13 cellular contexts compared by ENCODE assay signal in the genomic region with DNA sequence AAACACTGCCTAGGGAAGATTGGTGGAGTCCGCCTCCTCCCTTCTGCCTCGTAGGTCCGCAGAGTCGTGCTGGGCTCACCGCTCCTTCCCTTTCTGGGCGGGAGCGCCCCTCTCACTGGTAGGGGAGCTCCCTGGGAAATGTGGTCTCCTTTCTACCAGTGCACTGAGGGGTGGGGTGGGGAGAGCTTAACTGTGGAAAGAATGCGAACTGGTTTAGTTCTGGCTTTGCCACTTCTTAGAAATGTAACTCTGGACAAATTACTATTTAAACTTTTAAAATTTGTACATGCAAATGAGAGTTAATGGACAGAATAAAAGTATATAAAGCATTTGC.
DNase-seq lines count a peak whose midpoint lies in the region; ATAC-seq and TF ChIP-seq lines count a peak whose summit lies in the region.
"Had no signal": no experiment of that assay in that cellular context is flagged by ENCODE, and none has a peak within 500 bp of the region (broad histone marks: within the 10 kb centered on the region; RNA-seq: fewer than 3 reads in every experiment).

No MANE protein-coding gene starts in this region.

- no peak overlapping the region for H3K23ac ChIP-seq in mesenchymal stem cell (ENCODE audit: low read length in 2 of 2)

- no peak overlapping the region for H2BK15ac ChIP-seq in mesenchymal stem cell (ENCODE audit: low read depth, poor library complexity, severe bottlenecking)

- H3K79me1 ChIP-seq in mesenchymal stem cell (replicated peaks; ENCODE audit: low read length, poor library complexity, severe bottlenecking): peaks cover 45% of the 10 kb centered on the region

- no peak overlapping the region for H2BK5ac ChIP-seq in mesenchymal stem cell (ENCODE audit: low read depth, low read length, poor library complexity, severe bottlenecking)

- peak overlapping the region; percentile 67 to 90 for H3K18ac ChIP-seq in mesenchymal stem cell (ENCODE audit: low read depth in 1 of 2, low read length in 2 of 2)

- peak overlapping the region; percentile 90 for H4K8ac ChIP-seq in mesenchymal stem cell (ENCODE audit: low read length)

- H3K4me1 ChIP-seq in heart right ventricle: peaks cover 3 to 31% (median 22%) of the 10 kb centered on the region in 9 donors
- peaks cover 22% of the 10 kb centered on the region for H3K4me1 ChIP-seq in mesenchymal stem cell (ENCODE audit: control insufficient read depth, insufficient read depth, low read depth, low read length)
- H3K4me1 ChIP-seq in tibial nerve: peaks cover 0 to 19% (median 11%) of the 10 kb centered on the region in 4 donors
- H3K4me1 ChIP-seq: uterus had no signal

- no peaks in the 10 kb centered on the region for H3K27me3 ChIP-seq in heart right ventricle
- no peaks in the 10 kb centered on the region for H3K27me3 ChIP-seq in WERI-Rb-1 (ENCODE audit: insufficient read depth, low read depth, severe bottlenecking)
- H3K27me3 ChIP-seq in mesenchymal stem cell (ENCODE audit: control insufficient read depth in 1 of 2, insufficient read depth in 1 of 2, low read length in 2 of 2): no peaks in the 10 kb centered on the region
- no peaks in the 10 kb centered on the region for H3K27me3 ChIP-seq in tibial nerve
- H3K27me3 ChIP-seq: BE2C, uterus had no signal

- peak in 3 of 9 donors; percentile 2 to 9 (median 4) for TF ChIP-seq CTCF in heart right ventricle (IDR thresholded peaks at IDR 0.05)
- TF ChIP-seq CTCF in WERI-Rb-1 (IDR thresholded peaks at IDR 0.05; ENCODE audit: low read depth, low read length): no peak
- TF ChIP-seq CTCF in tibial nerve (IDR thresholded peaks at IDR 0.05): no peak

- peak overlapping the region; percentile 82 to 95 for H2BK12ac ChIP-seq in mesenchymal stem cell (ENCODE audit: low read length in 2 of 2)

- H3K4me2 ChIP-seq in mesenchymal stem cell (ENCODE audit: low read length, poor library complexity, severe bottlenecking): no peak overlapping the region

- 80 to 86% methylated on average over 8 of the region's 8 CpGs for WGBS in heart right ventricle, 2 donors
- 54% methylated on average over 5 of the region's 8 CpGs for WGBS in mesenchymal stem cell
- WGBS in tibial nerve, 2 donors: 61 to 76% methylated on average over 7 to 8 of the region's 8 CpGs

- H3K9ac ChIP-seq in mesenchymal stem cell (ENCODE audit: low read length): peak overlapping the region; percentile 76

- DNase-seq in heart right ventricle: no peak
- DNase-seq in Right ventricle myocardium inferior (ENCODE audit: missing footprints): no peak
- DNase-seq in WERI-Rb-1: no peak
- no peak for DNase-seq in mesenchymal stem cell
- no peak for DNase-seq in tibial nerve (ENCODE audit: low spot score in 2 of 2)
- no peak for DNase-seq in stimulated activated CD4-positive, alpha-beta T cell treated with anti-CD3 and anti-CD28 coated beads, Interleukin-12 subunit alpha, Interleukin-12 subunit beta, amount 100 ng/mL, for 4 hours
- DNase-seq in 8988T: no peak
- no peak for DNase-seq in HT-29 (ENCODE audit: low spot score)
- DNase-seq: activated B cell treated with CpG ODN at 0.5 μM for 24 hours, NCI-H2081 treated with DMSO at 0.1 percent for 48 hours, SIG-M5 had no signal

- H3K27ac ChIP-seq in heart right ventricle (peak overlapping the region in 8 of 10 donors; percentile 39 to 83 (median 60)), WERI-Rb-1 (peak overlapping the region; percentile 49), mesenchymal stem cell (ENCODE audit: low read length, poor library complexity, severe bottlenecking) (no peak overlapping the region), tibial nerve (peak overlapping the region in 3 of 4 donors; percentile 34 to 69 (median 67))
- H3K27ac ChIP-seq: uterus had no signal

- peak overlapping the region in 1 of 2 experiments; percentile 87 for H3K4ac ChIP-seq in mesenchymal stem cell (ENCODE audit: low read depth in 1 of 2, low read length in 2 of 2)

- intact Hi-C loops in heart right ventricle (cut with DNase I) (no loop called here), Right ventricle myocardium inferior (cut with DNase I) (no loop called here)

- no peaks in the 10 kb centered on the region for H3K36me3 ChIP-seq in heart right ventricle
- H3K36me3 ChIP-seq in WERI-Rb-1: peaks cover 5% of the 10 kb centered on the region; the same call in 1 of the 2 replicates
- peaks cover 0 to 5% of the 10 kb centered on the region in 2 experiments for H3K36me3 ChIP-seq in mesenchymal stem cell (ENCODE audit: control insufficient read depth in 1 of 2, insufficient read depth in 2 of 2, low read depth in 1 of 2, low read length in 2 of 2)
- H3K36me3 ChIP-seq in tibial nerve: no peaks in the 10 kb centered on the region
- H3K36me3 ChIP-seq: BE2C, uterus had no signal

- H2BK120ac ChIP-seq in mesenchymal stem cell (ENCODE audit: low read depth, low read length): peak overlapping the region; percentile 83

- peaks cover 0 to 7% (median 0%) of the 10 kb centered on the region in 11 donors for H3K9me3 ChIP-seq in heart right ventricle
- H3K9me3 ChIP-seq in WERI-Rb-1 (ENCODE audit: severe bottlenecking): no peaks in the 10 kb centered on the region
- H3K9me3 ChIP-seq in mesenchymal stem cell (ENCODE audit: control insufficient read depth, low read length): peaks cover 2% of the 10 kb centered on the region
- peaks cover 0 to 12% (median 0%) of the 10 kb centered on the region in 4 donors for H3K9me3 ChIP-seq in tibial nerve
- H3K9me3 ChIP-seq: uterus had no signal

- no peak for TF ChIP-seq EP300 in tibial nerve (IDR thresholded peaks at IDR 0.05)

- H2AFZ ChIP-seq in mesenchymal stem cell (ENCODE audit: low read depth, low read length): no peak overlapping the region

- no peak overlapping the region for H3K14ac ChIP-seq in mesenchymal stem cell (ENCODE audit: low read length in 2 of 2)

- H3K4me3 ChIP-seq in heart right ventricle (peak overlapping the region in 1 of 10 donors; percentile 16), WERI-Rb-1 (ENCODE audit: low read depth, low read length) (no peak overlapping the region), mesenchymal stem cell (ENCODE audit: insufficient read depth in 1 of 2, low read depth in 1 of 2, low read length in 2 of 2) (peak overlapping the region in 1 of 2 experiments; percentile 42), tibial nerve (no peak overlapping the region)
- H3K4me3 ChIP-seq: uterus had no signal

- ATAC-seq in heart right ventricle (peak in 3 of 8 donors; percentile 16 to 18 (median 16)), Right ventricle myocardium inferior (no peak)

- H2AK5ac ChIP-seq in mesenchymal stem cell (ENCODE audit: low read length, severe bottlenecking): no peak overlapping the region

- no peak for TF ChIP-seq POLR2A in tibial nerve (IDR thresholded peaks at IDR 0.05)

- peak overlapping the region; percentile 92 for H4K91ac ChIP-seq in mesenchymal stem cell (ENCODE audit: low read length)
